ENCODE assay signal across 8 cellular contexts in the genomic region with DNA sequence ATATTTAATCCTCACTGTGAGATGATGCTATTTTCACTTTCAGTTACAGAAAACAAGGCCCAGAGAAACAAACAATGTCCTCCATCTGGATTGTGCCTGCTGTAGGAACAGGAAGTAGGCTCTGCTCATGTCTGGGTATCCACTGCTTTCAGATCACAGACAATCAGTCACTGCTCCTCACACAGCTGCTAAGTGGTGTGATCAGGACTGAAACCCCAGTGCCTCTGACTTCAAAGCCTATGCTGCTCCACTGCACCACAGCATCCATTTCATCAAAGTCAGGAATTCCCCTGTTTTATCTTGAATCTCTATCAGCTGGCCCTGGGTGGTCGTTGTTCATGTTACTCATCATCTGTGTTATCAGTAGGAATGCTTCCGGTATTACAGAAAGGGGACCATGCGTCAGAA.
DNase-seq lines count a peak whose midpoint lies in the region; ATAC-seq, FAIRE-seq and TF ChIP-seq lines count a peak whose summit lies in the region.

No MANE protein-coding gene starts in this region.

- H3K9me3 Mint-ChIP-seq in CD14-positive monocyte = peaks cover 0 to 10% (median 6%) of the 10 kb centered on the region in 7 donors

- H3K4me3 ChIP-seq in GM12864 (ENCODE audit: low read depth, low read length) (no peak overlapping the region), NB4 (ENCODE audit: low read depth, low read length) (no peak overlapping the region), endothelial cell of umbilical vein (replicated peaks in 1 of 3; ENCODE audit: insufficient read depth in 1 of 3, low read depth in 1 of 3, low read length in 3 of 3) (no peak overlapping the region), prostate gland (no peak overlapping the region)

- no peak overlapping the region for H2AFZ ChIP-seq in endothelial cell of umbilical vein (ENCODE audit: low read depth, low read length)

- H3K9ac ChIP-seq in endothelial cell of umbilical vein (replicated peaks; ENCODE audit: extremely low read depth, insufficient read depth, low read length) = no peak overlapping the region

- ATAC-seq in GM21737 (IDR thresholded peaks at IDR 0.05; ENCODE audit: unreplicated experiment) (peak; percentile 95), GM19463 (IDR thresholded peaks at IDR 0.05; ENCODE audit: unreplicated experiment) (no peak)

- DNase-seq in GM12864 (ENCODE audit: low read depth) = peak; percentile 35
- DNase-seq in NB4 (ENCODE audit: low read depth) = peak; percentile 11
- DNase-seq in endothelial cell of umbilical vein (ENCODE audit: low read depth, low spot score) = peak; percentile 4
- no peak for DNase-seq in prostate gland (ENCODE audit: low spot score)
- DNase-seq in Kasumi-1 (lab: John Stamatoyannopoulos, UW) = no peak
- DNase-seq in CD14-positive monocyte (ENCODE audit: low spot score) = no peak

- H3K27me3 ChIP-seq in endothelial cell of umbilical vein (ENCODE audit: control insufficient read depth in 2 of 2, insufficient read depth in 2 of 2, low read length in 2 of 2) (no peaks in the 10 kb centered on the region), prostate gland (replicated peaks; ENCODE audit: insufficient read depth) (no peaks in the 10 kb centered on the region)

- peaks cover 3% of the 10 kb centered on the region for H3K4me1 ChIP-seq in endothelial cell of umbilical vein (ENCODE audit: control insufficient read depth, extremely low read depth, insufficient read depth, low read length)
- no peaks in the 10 kb centered on the region for H3K4me1 ChIP-seq in prostate gland (replicated peaks)

- no peaks in the 10 kb centered on the region for H3K9me1 ChIP-seq in endothelial cell of umbilical vein (replicated peaks; ENCODE audit: control insufficient read depth, extremely low read depth, insufficient read depth, low read length)

- no peaks in the 10 kb centered on the region for H4K20me1 ChIP-seq in endothelial cell of umbilical vein (replicated peaks; ENCODE audit: control insufficient read depth, extremely low read depth, insufficient read depth, low read length)

- dilution Hi-C loops in endothelial cell of umbilical vein (cut with MboI; ENCODE audit: extremely low pct_ligation_motif_present, low sequenced_read_pairs) = no loop called here

- no TSS peak for BruUV-seq in endothelial cell of umbilical vein (replicated peaks; lab: Mats Ljungman, UMichigan)

- POLR2A ChIA-PET in endothelial cell of umbilical vein (lab: Charles Lee) = no interaction called here

- TF ChIP-seq CTCF in GM12864 (IDR thresholded peaks at IDR 0.05; ENCODE audit: low read depth, low read length, missing control alignments) (no peak), NB4 (IDR thresholded peaks at IDR 0.05; ENCODE audit: low read depth, low read length) (no peak), endothelial cell of umbilical vein (IDR thresholded peaks at IDR 0.05; ENCODE audit: extremely low read depth in 1 of 2, insufficient read depth in 1 of 2, low read depth in 1 of 2, low read length in 2 of 2) (no peak), prostate gland (IDR thresholded peaks at IDR 0.05) (no peak), CD14-positive monocyte (IDR thresholded peaks at IDR 0.05) (no peak)

- no peak overlapping the region for H3K27ac ChIP-seq in endothelial cell of umbilical vein (ENCODE audit: insufficient read depth, low read depth, low read length)
- no peak overlapping the region for H3K27ac ChIP-seq in prostate gland

- TF ChIP-seq POLR2A in NB4 (IDR thresholded peaks at IDR 0.05; ENCODE audit: extremely low read depth, insufficient read length) (no peak), endothelial cell of umbilical vein (IDR thresholded peaks at IDR 0.05; ENCODE audit: low read depth, low read length) (no peak), prostate gland (IDR thresholded peaks at IDR 0.05) (no peak)

- no peaks in the 10 kb centered on the region for H3K79me2 ChIP-seq in endothelial cell of umbilical vein (ENCODE audit: control insufficient read depth, insufficient read depth, low read length)

- H3K27me3 Mint-ChIP-seq in CD14-positive monocyte (ENCODE audit: low read depth in 3 of 3) = no peaks in the 10 kb centered on the region

- no peak overlapping the region for H3K4me2 ChIP-seq in endothelial cell of umbilical vein (ENCODE audit: insufficient read depth, low read length)

- CTCF ChIA-PET in endothelial cell of umbilical vein (lab: Charles Lee) = interaction anchor here (1.0 to 1.8 kb wide), 2 partner anchors 11 to 304 kb away, joined by 3 to 6 read pairs; a partner anchor contains a TSS

- no peaks in the 10 kb centered on the region for H3K36me3 Mint-ChIP-seq in CD14-positive monocyte

- H3K9me3 ChIP-seq in endothelial cell of umbilical vein (replicated peaks; ENCODE audit: control insufficient read depth, insufficient read depth, low read length) = no peaks in the 10 kb centered on the region
- H3K9me3 ChIP-seq in prostate gland = no peaks in the 10 kb centered on the region

- H3K27ac Mint-ChIP-seq in CD14-positive monocyte = peak overlapping the region in 1 of 7 donors; percentile 11

- FAIRE-seq in endothelial cell of umbilical vein (lab: Jason Lieb, UNC) = no peak

- H3K4me3 Mint-ChIP-seq in CD14-positive monocyte = no peak overlapping the region

- H3K4me1 Mint-ChIP-seq in CD14-positive monocyte = peaks cover 17% of the 10 kb centered on the region

- intact Hi-C loops in endothelial cell of umbilical vein (cut with micrococcal nuclease) (loop anchor here (5.0 kb wide), 1 partner anchor 581 kb away; no protein-coding TSS in a partner anchor), prostate gland (cut with DNase I) (no loop called here), CD14-positive monocyte (cut with micrococcal nuclease) (no loop called here)

- no peaks in the 10 kb centered on the region for H3K36me3 ChIP-seq in endothelial cell of umbilical vein (ENCODE audit: control insufficient read depth in 2 of 2, extremely low read depth in 1 of 2, insufficient read depth in 2 of 2, low read length in 2 of 2)
- H3K36me3 ChIP-seq in prostate gland = no peaks in the 10 kb centered on the region

- 58% methylated on average over 3 of the region's 3 CpGs for WGBS in prostate gland

TF ChIP-seq in endothelial cell of umbilical vein, 7 proteins besides CTCF, POLR2A, EP300 and RAD21:
- TF ChIP-seq POLR2AphosphoS5 (IDR thresholded peaks at IDR 0.05; ENCODE audit: insufficient read depth, low read depth, low read length) (no peak), GATA2 (IDR thresholded peaks at IDR 0.05; ENCODE audit: insufficient read depth, insufficient read length, low read depth, low read length) (peak; percentile 45), MYC (IDR thresholded peaks at IDR 0.05; ENCODE audit: low read depth, low read length) (no peak), JUN (IDR thresholded peaks at IDR 0.05; ENCODE audit: borderline replicate concordance, insufficient read depth, insufficient read length, low read depth) (no peak), FOS (IDR thresholded peaks at IDR 0.05; ENCODE audit: borderline replicate concordance, insufficient read depth, low read length) (no peak)
- TF ChIP-seq, protein P1, sequence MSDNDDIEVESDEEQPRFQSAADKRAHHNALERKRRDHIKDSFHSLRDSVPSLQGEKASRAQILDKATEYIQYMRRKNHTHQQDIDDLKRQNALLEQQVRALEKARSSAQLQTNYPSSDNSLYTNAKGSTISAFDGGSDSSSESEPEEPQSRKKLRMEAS (IDR thresholded peaks at IDR 0.05; ENCODE audit: insufficient read depth, insufficient read length) = no peak

Comparison
In these comparisons a context has a peak if more than half of its experiments do, and no peak if none do; other contexts are left out.
1. DNase-seq: peak in GM12864 (single experiment), NB4 (single experiment) and endothelial cell of umbilical vein (single experiment); none in prostate gland (single experiment), Kasumi-1 (0 of 2) and CD14-positive monocyte (single experiment).